In genomic region chr5:142114686-142115085, GRCh38 we compare ENCODE assay signal across 20 cellular contexts. TPM values are rescaled to one million over a fixed set of nuclear protein-coding genes. Genes with fewer than 3 reads are reported as not detected.
DNase-seq lines count a peak whose midpoint lies in the region; ATAC-seq and TF ChIP-seq lines count a peak whose summit lies in the region.
"Had no signal": no experiment of that assay in that cellular context is flagged by ENCODE, and none has a peak within 500 bp of the region (broad histone marks: within the 10 kb centered on the region; RNA-seq: fewer than 3 reads in every experiment).

No MANE protein-coding gene starts in this region.

- H3K4me3 ChIP-seq in PC-9 (no peak overlapping the region), subcutaneous abdominal adipose tissue (ENCODE audit: low read depth in 1 of 5, low read length in 5 of 5) (no peak overlapping the region)
- H3K4me3 ChIP-seq: A549; BLaER1 treated with 17β-estradiol and CSF1 and Interleukin-3, amounts not matched to agents 10 nM and 100 nM had no signal

- no TSS peak for BruUV-seq in PC-9 (replicated peaks; lab: Mats Ljungman, UMichigan)

- peak overlapping the region; percentile 23 for H3K27ac Mint-ChIP-seq in activated naive CD4-positive, alpha-beta T cell treated with anti-CD3 and anti-CD28 coated beads, Interleukin-2, amount 50 U/mL, for 24 hours

- H3K9me3 ChIP-seq in PC-9 (ENCODE audit: insufficient read depth, low read depth) (no peaks in the 10 kb centered on the region), subcutaneous abdominal adipose tissue (ENCODE audit: control insufficient read depth in 5 of 5, low read length in 5 of 5) (no peaks in the 10 kb centered on the region)
- H3K9me3 ChIP-seq: A549; BLaER1 treated with 17β-estradiol and CSF1 and Interleukin-3, amounts not matched to agents 10 nM and 100 nM had no signal

- H2AFZ ChIP-seq in PC-9: no peak overlapping the region

- no peaks in the 10 kb centered on the region for H3K9me2 ChIP-seq in PC-9 (ENCODE audit: insufficient read depth)

- peak overlapping the region; percentile 36; the same call in 1 of the 2 replicates for H3K4me2 ChIP-seq in PC-9
- H3K4me2 ChIP-seq: A549; BLaER1 treated with 17β-estradiol and CSF1 and Interleukin-3, amounts not matched to agents 10 nM and 100 nM had no signal

- H3K27ac ChIP-seq in PC-9 (peak overlapping the region; percentile 41; the same call in 1 of the 2 replicates), subcutaneous abdominal adipose tissue (ENCODE audit: low read depth, low read length) (peak overlapping the region; percentile 18)
- H3K27ac ChIP-seq: A549; BLaER1 treated with 17β-estradiol and CSF1 and Interleukin-3, amounts not matched to agents 10 nM and 100 nM had no signal

- H3K4me1 Mint-ChIP-seq in activated naive CD4-positive, alpha-beta T cell treated with anti-CD3 and anti-CD28 coated beads, Interleukin-2, amount 50 U/mL, for 24 hours: peaks cover 79% of the 10 kb centered on the region

- H3K27me3 ChIP-seq in PC-9 (ENCODE audit: insufficient read depth, low read depth) (no peaks in the 10 kb centered on the region), subcutaneous abdominal adipose tissue (ENCODE audit: control insufficient read depth in 5 of 5, insufficient read depth in 4 of 5, low read length in 5 of 5) (no peaks in the 10 kb centered on the region)

- no peak overlapping the region for H3K4me3 Mint-ChIP-seq in activated naive CD4-positive, alpha-beta T cell treated with anti-CD3 and anti-CD28 coated beads, Interleukin-2, amount 50 U/mL, for 24 hours

- H3K9me3 Mint-ChIP-seq in activated naive CD4-positive, alpha-beta T cell treated with anti-CD3 and anti-CD28 coated beads, Interleukin-2, amount 50 U/mL, for 24 hours: no peaks in the 10 kb centered on the region

- no peak for DNase-seq in activated naive CD4-positive, alpha-beta T cell treated with anti-CD3 and anti-CD28 coated beads, Interleukin-2, amount 50 U/mL, for 16 hours
- DNase-seq in PC-9 (peak in 1 of 2 experiments; percentile 48), left lobe of liver (ENCODE audit: low spot score) (no peak), dedifferentiated amniotic fluid mesenchymal stem cell (ENCODE audit: extremely low spot score) (no peak), NCI-H345 treated with DMSO at 0.1 percent for 48 hours (lab: John Stamatoyannopoulos, UW; ENCODE audit: unreplicated experiment) (no peak), medulla oblongata (ENCODE audit: extremely low spot score) (no peak)
- DNase-seq: COR-L47, DMS153, H7, IMR-90, Kasumi-1, MM.1S, NCI-H1105, NCI-H1694, NCI-H524 had no signal

- H3K36me3 Mint-ChIP-seq in activated naive CD4-positive, alpha-beta T cell treated with anti-CD3 and anti-CD28 coated beads, Interleukin-2, amount 50 U/mL, for 24 hours: peaks cover 37% of the 10 kb centered on the region

- H3K27me3 Mint-ChIP-seq in activated naive CD4-positive, alpha-beta T cell treated with anti-CD3 and anti-CD28 coated beads, Interleukin-2, amount 50 U/mL, for 24 hours: no peaks in the 10 kb centered on the region

- H3K36me3 ChIP-seq in PC-9 (ENCODE audit: low read depth) (peaks cover 9% of the 10 kb centered on the region), subcutaneous abdominal adipose tissue (ENCODE audit: control insufficient read depth in 5 of 5, insufficient read depth in 5 of 5, low read length in 5 of 5) (peaks cover 0 to 7% (median 0%) of the 10 kb centered on the region in 5 donors)

- CTCF ChIA-PET in PC-9 (lab: Charles Lee): interaction anchor here (0.6 kb wide), 1 partner anchor 64 kb away, joined by 9 read pairs; no protein-coding TSS in a partner anchor

- H3K4me1 ChIP-seq in PC-9 (replicated peaks; ENCODE audit: insufficient read depth): peaks cover 35% of the 10 kb centered on the region
- H3K4me1 ChIP-seq in subcutaneous abdominal adipose tissue (ENCODE audit: control insufficient read depth in 5 of 5, insufficient read depth in 5 of 5, low read length in 5 of 5): peaks cover 5 to 70% (median 42%) of the 10 kb centered on the region in 5 donors

- peak overlapping the region in 1 of 5 donors; percentile 19 for H3K9ac ChIP-seq in subcutaneous abdominal adipose tissue (ENCODE audit: low read length in 5 of 5)
- H3K9ac ChIP-seq: BLaER1 treated with 17β-estradiol and CSF1 and Interleukin-3, amounts not matched to agents 10 nM and 100 nM had no signal

- peak; percentile 92 for ATAC-seq in left lobe of liver
- ATAC-seq: A549, Panc1 had no signal

- POLR2A ChIA-PET in PC-9 (lab: Charles Lee; ENCODE audit: unreplicated experiment): interaction anchor here (0.6 kb wide), 1 partner anchor 145 kb away, joined by 3 read pairs; no protein-coding TSS in a partner anchor

- TF ChIP-seq CTCF in PC-9 (conservative IDR thresholded peaks at IDR 0.05): no peak

- peaks cover 98% of the 10 kb centered on the region for H3K79me2 ChIP-seq in PC-9 (ENCODE audit: low read depth)

- peaks cover 15% of the 10 kb centered on the region for H3F3A ChIP-seq in PC-9 (ENCODE audit: insufficient read depth, low read depth)

- H4K20me1 ChIP-seq in PC-9 (ENCODE audit: insufficient read depth): peaks cover 16% of the 10 kb centered on the region

- intact Hi-C loops in PC-9 (cut with micrococcal nuclease; ENCODE audit: unreplicated experiment): no loop called here

RNA-seq across cellular contexts. Expression of gene NDFIP1, which starts 6.1 kb away (rescaled TPM):
- total RNA-seq in PC-9 (2021): 40.7 and 40.9 TPM in 2 replicates
- total RNA-seq in left lobe of liver: 46.7 TPM
